1 cellular context compared by ENCODE assay signal in genomic region chr10:73840403-73841301, GRCh38.
TF ChIP-seq lines count a peak whose summit lies in the region.

No MANE protein-coding gene starts in this region.

TF ChIP-seq in HepG2, 621 proteins besides CTCF, POLR2A, EP300 and RAD21 (continued from another document and continues in another):
- no peak for TF ChIP-seq KMT2B (CRISPR knock-in tag; IDR thresholded peaks at IDR 0.05)
- no peak for TF ChIP-seq MAF1 (CRISPR knock-in tag; IDR thresholded peaks at IDR 0.05; ENCODE audit: borderline replicate concordance)
- peak; percentile 49; the same call in 1 of the 2 replicates for TF ChIP-seq ZNF740 (CRISPR knock-in tag; IDR thresholded peaks at IDR 0.05)
- TF ChIP-seq BCL6 (CRISPR knock-in tag; IDR thresholded peaks at IDR 0.05), result peak; percentile 85
- TF ChIP-seq ZBTB25 (CRISPR knock-in tag; IDR thresholded peaks at IDR 0.05), result no peak
- peak; percentile 77 for TF ChIP-seq PPARG (CRISPR knock-in tag; conservative IDR thresholded peaks at IDR 0.05)
- TF ChIP-seq GMEB1 (CRISPR knock-in tag; IDR thresholded peaks at IDR 0.05; ENCODE audit: borderline replicate concordance), result peak; percentile 45; the same call in 1 of the 2 replicates
- TF ChIP-seq, protein P1, sequence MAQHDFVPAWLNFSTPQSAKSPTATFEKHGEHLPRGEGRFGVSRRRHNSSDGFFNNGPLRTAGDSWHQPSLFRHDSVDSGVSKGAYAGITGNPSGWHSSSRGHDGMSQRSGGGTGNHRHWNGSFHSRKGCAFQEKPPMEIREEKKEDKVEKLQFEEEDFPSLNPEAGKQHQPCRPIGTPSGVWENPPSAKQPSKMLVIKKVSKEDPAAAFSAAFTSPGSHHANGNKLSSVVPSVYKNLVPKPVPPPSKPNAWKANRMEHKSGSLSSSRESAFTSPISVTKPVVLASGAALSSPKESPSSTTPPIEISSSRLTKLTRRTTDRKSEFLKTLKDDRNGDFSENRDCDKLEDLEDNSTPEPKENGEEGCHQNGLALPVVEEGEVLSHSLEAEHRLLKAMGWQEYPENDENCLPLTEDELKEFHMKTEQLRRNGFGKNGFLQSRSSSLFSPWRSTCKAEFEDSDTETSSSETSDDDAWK (CRISPR knock-in tag; IDR thresholded peaks at IDR 0.05), result no peak
- TF ChIP-seq YEATS2 (CRISPR knock-in tag; IDR thresholded peaks at IDR 0.05; ENCODE audit: borderline replicate concordance), result peak; percentile 56; the same call in 1 of the 2 replicates
- no peak for TF ChIP-seq ATF7 (IDR thresholded peaks at IDR 0.05)
- TF ChIP-seq ATF7 (CRISPR knock-in tag; IDR thresholded peaks at IDR 0.05), result no peak
- no peak for TF ChIP-seq SUZ12 (IDR thresholded peaks at IDR 0.05; ENCODE audit: low read depth, low read length)
- no peak for TF ChIP-seq ZNF296 (CRISPR knock-in tag; conservative IDR thresholded peaks at IDR 0.05)
- TF ChIP-seq ZNF615 (CRISPR knock-in tag; IDR thresholded peaks at IDR 0.05; ENCODE audit: borderline replicate concordance), result no peak
- no peak for TF ChIP-seq YY1 (IDR thresholded peaks at IDR 0.05; ENCODE audit: insufficient read depth, insufficient replicate concordance, low read depth, low read length)
- 0 out of 2 replicates have a peak, but pooled peaks have one; percentile 47 for TF ChIP-seq MEIS1 (CRISPR knock-in tag; IDR thresholded peaks at IDR 0.05; ENCODE audit: borderline replicate concordance)
- TF ChIP-seq MTA3 (CRISPR knock-in tag; IDR thresholded peaks at IDR 0.05), result no peak
- TF ChIP-seq, protein P2, sequence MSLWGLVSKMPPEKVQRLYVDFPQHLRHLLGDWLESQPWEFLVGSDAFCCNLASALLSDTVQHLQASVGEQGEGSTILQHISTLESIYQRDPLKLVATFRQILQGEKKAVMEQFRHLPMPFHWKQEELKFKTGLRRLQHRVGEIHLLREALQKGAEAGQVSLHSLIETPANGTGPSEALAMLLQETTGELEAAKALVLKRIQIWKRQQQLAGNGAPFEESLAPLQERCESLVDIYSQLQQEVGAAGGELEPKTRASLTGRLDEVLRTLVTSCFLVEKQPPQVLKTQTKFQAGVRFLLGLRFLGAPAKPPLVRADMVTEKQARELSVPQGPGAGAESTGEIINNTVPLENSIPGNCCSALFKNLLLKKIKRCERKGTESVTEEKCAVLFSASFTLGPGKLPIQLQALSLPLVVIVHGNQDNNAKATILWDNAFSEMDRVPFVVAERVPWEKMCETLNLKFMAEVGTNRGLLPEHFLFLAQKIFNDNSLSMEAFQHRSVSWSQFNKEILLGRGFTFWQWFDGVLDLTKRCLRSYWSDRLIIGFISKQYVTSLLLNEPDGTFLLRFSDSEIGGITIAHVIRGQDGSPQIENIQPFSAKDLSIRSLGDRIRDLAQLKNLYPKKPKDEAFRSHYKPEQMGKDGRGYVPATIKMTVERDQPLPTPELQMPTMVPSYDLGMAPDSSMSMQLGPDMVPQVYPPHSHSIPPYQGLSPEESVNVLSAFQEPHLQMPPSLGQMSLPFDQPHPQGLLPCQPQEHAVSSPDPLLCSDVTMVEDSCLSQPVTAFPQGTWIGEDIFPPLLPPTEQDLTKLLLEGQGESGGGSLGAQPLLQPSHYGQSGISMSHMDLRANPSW (CRISPR knock-in tag; IDR thresholded peaks at IDR 0.05; ENCODE audit: borderline replicate concordance), result peak; percentile 65; the same call in 1 of the 2 replicates
- no peak for TF ChIP-seq PAWR (CRISPR knock-in tag; IDR thresholded peaks at IDR 0.05; ENCODE audit: borderline replicate concordance)
- 0 out of 2 replicates have a peak, but pooled peaks have one; percentile 60 for TF ChIP-seq ZNF256 (CRISPR knock-in tag; conservative IDR thresholded peaks at IDR 0.05)
- peak; percentile 52; the same call in 1 of the 2 replicates for TF ChIP-seq ZNF503 (CRISPR knock-in tag; IDR thresholded peaks at IDR 0.05)
- peak; percentile 59 for TF ChIP-seq CBFB (CRISPR knock-in tag; IDR thresholded peaks at IDR 0.05)
- TF ChIP-seq, protein P3, sequence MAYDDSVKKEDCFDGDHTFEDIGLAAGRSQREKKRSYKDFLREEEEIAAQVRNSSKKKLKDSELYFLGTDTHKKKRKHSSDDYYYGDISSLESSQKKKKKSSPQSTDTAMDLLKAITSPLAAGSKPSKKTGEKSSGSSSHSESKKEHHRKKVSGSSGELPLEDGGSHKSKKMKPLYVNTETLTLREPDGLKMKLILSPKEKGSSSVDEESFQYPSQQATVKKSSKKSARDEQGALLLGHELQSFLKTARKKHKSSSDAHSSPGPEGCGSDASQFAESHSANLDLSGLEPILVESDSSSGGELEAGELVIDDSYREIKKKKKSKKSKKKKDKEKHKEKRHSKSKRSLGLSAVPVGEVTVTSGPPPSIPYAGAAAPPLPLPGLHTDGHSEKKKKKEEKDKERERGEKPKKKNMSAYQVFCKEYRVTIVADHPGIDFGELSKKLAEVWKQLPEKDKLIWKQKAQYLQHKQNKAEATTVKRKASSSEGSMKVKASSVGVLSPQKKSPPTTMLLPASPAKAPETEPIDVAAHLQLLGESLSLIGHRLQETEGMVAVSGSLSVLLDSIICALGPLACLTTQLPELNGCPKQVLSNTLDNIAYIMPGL (CRISPR knock-in tag; IDR thresholded peaks at IDR 0.05; ENCODE audit: borderline replicate concordance in 1 of 2, low read depth in 1 of 2), result peak; percentile 44 to 54; a peak in 1 of 4 replicates
- TF ChIP-seq ZNF614 (CRISPR knock-in tag; IDR thresholded peaks at IDR 0.05; ENCODE audit: borderline replicate concordance), result peak; percentile 99
- no peak for TF ChIP-seq NFE2 (CRISPR knock-in tag; IDR thresholded peaks at IDR 0.05)
- no peak for TF ChIP-seq ZNF652 (CRISPR knock-in tag; IDR thresholded peaks at IDR 0.05; ENCODE audit: borderline replicate concordance, low read depth)
- TF ChIP-seq ZNF180 (CRISPR knock-in tag; IDR thresholded peaks at IDR 0.05; ENCODE audit: borderline replicate concordance, low read depth), result no peak
- TF ChIP-seq ZNF720 (CRISPR knock-in tag; IDR thresholded peaks at IDR 0.05), result no peak
- peak; percentile 59; the same call in 1 of the 2 replicates for TF ChIP-seq ZNF777 (CRISPR knock-in tag; IDR thresholded peaks at IDR 0.05)
- TF ChIP-seq ZSCAN20 (CRISPR knock-in tag; IDR thresholded peaks at IDR 0.05; ENCODE audit: borderline replicate concordance), result no peak
- no peak for TF ChIP-seq SP4 (CRISPR knock-in tag; IDR thresholded peaks at IDR 0.05)
- peak; percentile 60; the same call in 1 of the 2 replicates for TF ChIP-seq ZFP36L1 (CRISPR knock-in tag; IDR thresholded peaks at IDR 0.05)
- TF ChIP-seq TCF12 (IDR thresholded peaks at IDR 0.05), result no peak
- no peak for TF ChIP-seq TCF12 (CRISPR knock-in tag; IDR thresholded peaks at IDR 0.05)
- TF ChIP-seq MYNN (CRISPR knock-in tag; IDR thresholded peaks at IDR 0.05; ENCODE audit: low read depth), result no peak
- no peak for TF ChIP-seq ZNF451 (CRISPR knock-in tag; IDR thresholded peaks at IDR 0.05)
- TF ChIP-seq ZNF678 (CRISPR knock-in tag; IDR thresholded peaks at IDR 0.05), result no peak
- no peak for TF ChIP-seq CREB1 (IDR thresholded peaks at IDR 0.05)
- peak; percentile 61 for TF ChIP-seq CREB1 (CRISPR knock-in tag; IDR thresholded peaks at IDR 0.05)
- no peak for TF ChIP-seq CREBL2 (CRISPR knock-in tag; IDR thresholded peaks at IDR 0.05; ENCODE audit: borderline replicate concordance)
- TF ChIP-seq MEIS2 (CRISPR knock-in tag; IDR thresholded peaks at IDR 0.05), result peak; percentile 83
- TF ChIP-seq ZMYM4 (CRISPR knock-in tag; IDR thresholded peaks at IDR 0.05), result peak; percentile 76
- TF ChIP-seq NFE2L1 (CRISPR knock-in tag; IDR thresholded peaks at IDR 0.05; ENCODE audit: borderline replicate concordance), result no peak
- TF ChIP-seq, protein P4, sequence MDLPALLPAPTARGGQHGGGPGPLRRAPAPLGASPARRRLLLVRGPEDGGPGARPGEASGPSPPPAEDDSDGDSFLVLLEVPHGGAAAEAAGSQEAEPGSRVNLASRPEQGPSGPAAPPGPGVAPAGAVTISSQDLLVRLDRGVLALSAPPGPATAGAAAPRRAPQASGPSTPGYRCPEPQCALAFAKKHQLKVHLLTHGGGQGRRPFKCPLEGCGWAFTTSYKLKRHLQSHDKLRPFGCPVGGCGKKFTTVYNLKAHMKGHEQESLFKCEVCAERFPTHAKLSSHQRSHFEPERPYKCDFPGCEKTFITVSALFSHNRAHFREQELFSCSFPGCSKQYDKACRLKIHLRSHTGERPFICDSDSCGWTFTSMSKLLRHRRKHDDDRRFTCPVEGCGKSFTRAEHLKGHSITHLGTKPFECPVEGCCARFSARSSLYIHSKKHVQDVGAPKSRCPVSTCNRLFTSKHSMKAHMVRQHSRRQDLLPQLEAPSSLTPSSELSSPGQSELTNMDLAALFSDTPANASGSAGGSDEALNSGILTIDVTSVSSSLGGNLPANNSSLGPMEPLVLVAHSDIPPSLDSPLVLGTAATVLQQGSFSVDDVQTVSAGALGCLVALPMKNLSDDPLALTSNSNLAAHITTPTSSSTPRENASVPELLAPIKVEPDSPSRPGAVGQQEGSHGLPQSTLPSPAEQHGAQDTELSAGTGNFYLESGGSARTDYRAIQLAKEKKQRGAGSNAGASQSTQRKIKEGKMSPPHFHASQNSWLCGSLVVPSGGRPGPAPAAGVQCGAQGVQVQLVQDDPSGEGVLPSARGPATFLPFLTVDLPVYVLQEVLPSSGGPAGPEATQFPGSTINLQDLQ (CRISPR knock-in tag; IDR thresholded peaks at IDR 0.05), result no peak
- TF ChIP-seq NR2F2 (IDR thresholded peaks at IDR 0.05; ENCODE audit: borderline replicate concordance, low read depth), result peak; percentile 69
- no peak for TF ChIP-seq PCBP2 (optimal IDR thresholded peaks at IDR 0.05; ENCODE audit: low read depth, low read length, poor library complexity, severe bottlenecking)
- TF ChIP-seq NCOA1 (CRISPR knock-in tag; IDR thresholded peaks at IDR 0.05), result no peak
- peak; percentile 85 for TF ChIP-seq ZNF792 (CRISPR knock-in tag; IDR thresholded peaks at IDR 0.05)
- TF ChIP-seq, protein P5, sequence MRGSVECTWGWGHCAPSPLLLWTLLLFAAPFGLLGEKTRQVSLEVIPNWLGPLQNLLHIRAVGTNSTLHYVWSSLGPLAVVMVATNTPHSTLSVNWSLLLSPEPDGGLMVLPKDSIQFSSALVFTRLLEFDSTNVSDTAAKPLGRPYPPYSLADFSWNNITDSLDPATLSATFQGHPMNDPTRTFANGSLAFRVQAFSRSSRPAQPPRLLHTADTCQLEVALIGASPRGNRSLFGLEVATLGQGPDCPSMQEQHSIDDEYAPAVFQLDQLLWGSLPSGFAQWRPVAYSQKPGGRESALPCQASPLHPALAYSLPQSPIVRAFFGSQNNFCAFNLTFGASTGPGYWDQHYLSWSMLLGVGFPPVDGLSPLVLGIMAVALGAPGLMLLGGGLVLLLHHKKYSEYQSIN (CRISPR knock-in tag; IDR thresholded peaks at IDR 0.05; ENCODE audit: borderline replicate concordance), result no peak
- TF ChIP-seq ZSCAN31 (CRISPR knock-in tag; IDR thresholded peaks at IDR 0.05; ENCODE audit: low read depth), result peak; percentile 20; the same call in 1 of the 2 replicates
- TF ChIP-seq GTF3A (CRISPR knock-in tag; conservative IDR thresholded peaks at IDR 0.05), result no peak
